In genomic region chr16:60274431-60275017, GRCh38 we compare ENCODE assay signal across 28 cellular contexts.
"Had no signal": no experiment of that assay in that cellular context is flagged by ENCODE, and none has a peak within 500 bp of the region (broad histone marks: within the 10 kb centered on the region; RNA-seq: fewer than 3 reads in every experiment).

No MANE protein-coding gene starts in this region.

- DNase-seq: natural killer cell; occipital lobe; ovary; posterior cingulate gyrus; psoas muscle; right cardiac atrium; spleen; stimulated activated CD4-positive, alpha-beta T cell treated with anti-CD3 and anti-CD28 coated beads, Interleukin-12 subunit alpha, Interleukin-12 subunit beta, amount 100 ng/mL, for 4 hours; stimulated activated CD4-positive, alpha-beta T cell treated with anti-CD3 and anti-CD28 coated beads, Interleukin-1b, Interleukin-23, amount 100 ng/mL, for 48 hours; stimulated activated CD4-positive, alpha-beta T cell treated with anti-CD3 and anti-CD28 coated beads, Interleukin-4, amount 100 ng/mL, for 1 hour; stimulated activated CD4-positive, alpha-beta T cell treated with anti-CD3 and anti-CD28 coated beads, Interleukin-4, amount 100 ng/mL, for 4 hours; stimulated activated CD8-positive, alpha-beta memory T cell treated with anti-CD3 and anti-CD28 coated beads, Interleukin-4, amount 100 ng/mL, for 48 hours; stimulated activated naive CD4-positive, alpha-beta T cell; stimulated activated naive CD8-positive, alpha-beta T cell treated with anti-CD3 and anti-CD28 coated beads, Interleukin-15, amount 100 ng/mL, for 72 hours; stimulated activated naive CD8-positive, alpha-beta T cell treated with anti-CD3 and anti-CD28 coated beads, Interleukin-15, Interleukin-2, amounts not matched to agents 100 U/mL and 50 U/mL, for 24 hours; substantia nigra; testis; tibial artery; transverse colon; upper lobe of right lung; uterus had no signal

- H3K9me3 ChIP-seq: ovary, psoas muscle, suprapubic skin, testis, tibial artery, transverse colon, upper lobe of right lung, uterus had no signal

- H3K79me2 ChIP-seq: parathyroid adenoma had no signal

- H2AFZ ChIP-seq: neural progenitor cell, parathyroid adenoma had no signal

- H3K4me3 ChIP-seq: neural progenitor cell, ovary, psoas muscle, skin epidermis, smooth muscle cell, spleen, suprapubic skin, testis, tibial artery, transverse colon, upper lobe of right lung, uterus had no signal

- ATAC-seq: natural killer cell; psoas muscle; right cardiac atrium; sciatic nerve; stimulated activated memory B cell treated with anti-CD40 and anti-IgM and Interleukin-4, amounts not matched to agents 10 μg/mL and 1 μg/mL and 100 μg/mL, for 72 hours; stimulated activated naive CD8-positive, alpha-beta T cell treated with anti-CD3 and anti-CD28 coated beads, Interleukin-15, amount 100 ng/mL, for 72 hours; stimulated activated naive CD8-positive, alpha-beta T cell treated with anti-CD3 and anti-CD28 coated beads, Interleukin-15, Interleukin-2, amounts not matched to agents 100 U/mL and 50 U/mL, for 24 hours; upper lobe of right lung had no signal

- H3K4me1 ChIP-seq: neural progenitor cell, parathyroid adenoma, psoas muscle, spleen, suprapubic skin, testis, tibial artery, transverse colon, upper lobe of right lung, uterus had no signal

- H3K4me2 ChIP-seq: neural progenitor cell, smooth muscle cell had no signal

- H3K36me3 ChIP-seq: neural progenitor cell, ovary, spleen, suprapubic skin, tibial artery, transverse colon, upper lobe of right lung, uterus had no signal

- H3K9ac ChIP-seq: neural progenitor cell, parathyroid adenoma had no signal

- H3K27ac ChIP-seq: neural progenitor cell, ovary, parathyroid adenoma, psoas muscle, skin epidermis, spleen, suprapubic skin, testis, tibial artery, transverse colon, upper lobe of right lung, uterus had no signal

- H3K27me3 ChIP-seq: neural progenitor cell, ovary, spleen, suprapubic skin, testis, tibial artery, transverse colon, upper lobe of right lung, uterus had no signal
